ENCODE assay signal across 16 cellular contexts in genomic region chr4:99722006-99722405, GRCh38.
DNase-seq lines count a peak whose midpoint lies in the region; ATAC-seq, FAIRE-seq and TF ChIP-seq lines count a peak whose summit lies in the region.
"Had no signal": no experiment of that assay in that cellular context is flagged by ENCODE, and none has a peak within 500 bp of the region (broad histone marks: within the 10 kb centered on the region; RNA-seq: fewer than 3 reads in every experiment).

No MANE protein-coding gene starts in this region.

- H3K4me2 ChIP-seq in keratinocyte (ENCODE audit: control insufficient read depth, extremely low read depth, insufficient read depth, low read depth, low read length): no peak overlapping the region

- H2AFZ ChIP-seq in keratinocyte (ENCODE audit: control insufficient read depth, low read length): peak overlapping the region; percentile 14

- TF ChIP-seq POLR2A in uterus (IDR thresholded peaks at IDR 0.05) (no peak), Peyer's patch (IDR thresholded peaks at IDR 0.05) (no peak)

- dilution Hi-C loops in keratinocyte (cut with MboI; ENCODE audit: extremely low pct_ligation_motif_present, low sequenced_read_pairs): no loop called here

- H3K27ac Mint-ChIP-seq in activated T-cell treated with anti-CD3 and anti-CD28 coated beads, Interleukin-2, amount 50 U/mL, for 72 hours: no peak overlapping the region
- H3K27ac Mint-ChIP-seq: activated T-cell treated with anti-CD3 and anti-CD28 coated beads, Interleukin-2, amount 50 U/mL, for 24 hours; stimulated activated naive CD8-positive, alpha-beta T cell treated with anti-CD3 and anti-CD28 coated beads, Interleukin-15, amount 100 ng/mL, for 72 hours had no signal

- H3K9me3 ChIP-seq in right atrium auricular region: no peaks in the 10 kb centered on the region
- H3K9me3 ChIP-seq in keratinocyte (ENCODE audit: control insufficient read depth, low read depth, low read length): no peaks in the 10 kb centered on the region
- no peaks in the 10 kb centered on the region for H3K9me3 ChIP-seq in uterus
- no peaks in the 10 kb centered on the region for H3K9me3 ChIP-seq in Peyer's patch
- H3K9me3 ChIP-seq: ovary had no signal

- no peak for DNase-seq in right atrium auricular region (ENCODE audit: low spot score)
- no peak for DNase-seq in Right ventricle myocardium superior
- peak; percentile 47 for DNase-seq in astrocyte of the hippocampus (ENCODE audit: low read depth, low spot score)
- no peak for DNase-seq in keratinocyte (ENCODE audit: low read depth, low spot score)
- DNase-seq in uterus: no peak
- no peak for DNase-seq in Peyer's patch
- no peak for DNase-seq in activated T-cell treated with anti-CD3 and anti-CD28 coated beads, Interleukin-2, amount 50 U/mL, for 72 hours
- DNase-seq in GM20000 (ENCODE audit: low spot score): no peak
- DNase-seq: activated T-cell treated with anti-CD3 and anti-CD28 coated beads, Interleukin-2, amount 50 U/mL, for 24 hours; Karpas-422; kidney; NCI-H1694 treated with DMSO at 0.1 percent for 48 hours; NCI-H446 treated with DMSO at 0.1 percent for 48 hours; ovary; stimulated activated naive CD8-positive, alpha-beta T cell treated with anti-CD3 and anti-CD28 coated beads, Interleukin-15, amount 100 ng/mL, for 72 hours had no signal

- TF ChIP-seq CTCF in right atrium auricular region (IDR thresholded peaks at IDR 0.05): no peak
- TF ChIP-seq CTCF in keratinocyte (optimal IDR thresholded peaks at IDR 0.05 in 1 of 3, IDR thresholded peaks at IDR 0.05 in 1 of 3, conservative IDR thresholded peaks at IDR 0.05 in 1 of 3; ENCODE audit: extremely low read depth in 1 of 3, insufficient read depth in 2 of 3, low read length in 3 of 3): no peak
- no peak for TF ChIP-seq CTCF in uterus (IDR thresholded peaks at IDR 0.05)
- TF ChIP-seq CTCF in Peyer's patch (IDR thresholded peaks at IDR 0.05): no peak
- no peak for TF ChIP-seq CTCF in GM20000 (IDR thresholded peaks at IDR 0.05; ENCODE audit: extremely low read depth, missing control alignments)

- H3K36me3 Mint-ChIP-seq in activated T-cell treated with anti-CD3 and anti-CD28 coated beads, Interleukin-2, amount 50 U/mL, for 72 hours (ENCODE audit: insufficient read depth in 2 of 2): no peaks in the 10 kb centered on the region

- peak; percentile 49 for FAIRE-seq in keratinocyte (lab: Jason Lieb, UNC)
- FAIRE-seq: endometrium, kidney had no signal

- peak overlapping the region; percentile 73 to 82 for H3K27ac ChIP-seq in right atrium auricular region
- H3K27ac ChIP-seq in keratinocyte (ENCODE audit: control insufficient read depth, insufficient read depth, low read length): no peak overlapping the region
- peak overlapping the region; percentile 68 to 84 for H3K27ac ChIP-seq in uterus
- no peak overlapping the region for H3K27ac ChIP-seq in Peyer's patch

- no peaks in the 10 kb centered on the region for H3K4me1 Mint-ChIP-seq in activated T-cell treated with anti-CD3 and anti-CD28 coated beads, Interleukin-2, amount 50 U/mL, for 72 hours (ENCODE audit: low read depth)
- H3K4me1 Mint-ChIP-seq: stimulated activated naive CD8-positive, alpha-beta T cell treated with anti-CD3 and anti-CD28 coated beads, Interleukin-15, amount 100 ng/mL, for 72 hours had no signal

- no peak for ATAC-seq in Right ventricle myocardium superior (ENCODE audit: poor library complexity)
- ATAC-seq in activated T-cell treated with anti-CD3 and anti-CD28 coated beads, Interleukin-2, amount 50 U/mL, for 72 hours (replicated peaks in 1 of 2): no peak
- ATAC-seq: stimulated activated naive CD8-positive, alpha-beta T cell treated with anti-CD3 and anti-CD28 coated beads, Interleukin-15, amount 100 ng/mL, for 72 hours had no signal

- H3K4me1 ChIP-seq in right atrium auricular region (peaks cover 4 to 29% of the 10 kb centered on the region in 2 donors), keratinocyte (ENCODE audit: control insufficient read depth, extremely low read depth, insufficient read depth, low read length) (peaks cover 26% of the 10 kb centered on the region), uterus (peaks cover 0 to 5% of the 10 kb centered on the region in 2 donors), Peyer's patch (peaks cover 0 to 23% (median 3%) of the 10 kb centered on the region in 4 donors)

- no peaks in the 10 kb centered on the region for H3K79me2 ChIP-seq in keratinocyte (ENCODE audit: control insufficient read depth, insufficient read depth, low read length)

- H3K27me3 ChIP-seq in right atrium auricular region (no peaks in the 10 kb centered on the region), keratinocyte (ENCODE audit: control insufficient read depth, extremely low read depth, insufficient read depth, low read length) (no peaks in the 10 kb centered on the region), uterus (no peaks in the 10 kb centered on the region), Peyer's patch (no peaks in the 10 kb centered on the region)
- H3K27me3 ChIP-seq: ovary had no signal

- no peaks in the 10 kb centered on the region for H3K9me1 ChIP-seq in keratinocyte (ENCODE audit: control insufficient read depth, extremely low read depth, insufficient read depth, low read length)

- intact Hi-C loops in Right ventricle myocardium superior (cut with DNase I) (loop anchor here (10.0 kb wide), 1 partner anchor 83 kb away; no protein-coding TSS in a partner anchor), uterus (cut with DNase I; ENCODE audit: low total_unique reads) (no loop called here)

- peaks cover 0 to 2% of the 10 kb centered on the region in 2 donors for H3K9me3 Mint-ChIP-seq in activated T-cell treated with anti-CD3 and anti-CD28 coated beads, Interleukin-2, amount 50 U/mL, for 72 hours
- H3K9me3 Mint-ChIP-seq: activated T-cell treated with anti-CD3 and anti-CD28 coated beads, Interleukin-2, amount 50 U/mL, for 24 hours; stimulated activated naive CD8-positive, alpha-beta T cell treated with anti-CD3 and anti-CD28 coated beads, Interleukin-15, amount 100 ng/mL, for 72 hours had no signal

- H3K27me3 Mint-ChIP-seq in activated T-cell treated with anti-CD3 and anti-CD28 coated beads, Interleukin-2, amount 50 U/mL, for 72 hours (ENCODE audit: low read depth): peaks cover 17% of the 10 kb centered on the region

- no peak overlapping the region for H3K4me3 ChIP-seq in right atrium auricular region
- no peak overlapping the region for H3K4me3 ChIP-seq in keratinocyte (ENCODE audit: control insufficient read depth in 2 of 3, extremely low read depth in 1 of 3, insufficient read depth in 2 of 3, low read depth in 1 of 3, low read length in 3 of 3)
- no peak overlapping the region for H3K4me3 ChIP-seq in uterus
- H3K4me3 ChIP-seq in Peyer's patch: no peak overlapping the region
- H3K4me3 ChIP-seq: ovary had no signal

- H3K9ac ChIP-seq in keratinocyte (ENCODE audit: control insufficient read depth, extremely low read depth, insufficient read depth, low read length): no peak overlapping the region

- H4K20me1 ChIP-seq in keratinocyte (ENCODE audit: control insufficient read depth, extremely low read depth, insufficient read depth, low read length): no peaks in the 10 kb centered on the region

- no peaks in the 10 kb centered on the region for H3K36me3 ChIP-seq in right atrium auricular region
- no peaks in the 10 kb centered on the region for H3K36me3 ChIP-seq in keratinocyte (ENCODE audit: control insufficient read depth in 2 of 2, extremely low read depth in 1 of 2, insufficient read depth in 2 of 2, low read length in 2 of 2)
- no peaks in the 10 kb centered on the region for H3K36me3 ChIP-seq in uterus
- H3K36me3 ChIP-seq in Peyer's patch: no peaks in the 10 kb centered on the region
- H3K36me3 ChIP-seq: ovary had no signal

- H3K4me3 Mint-ChIP-seq in activated T-cell treated with anti-CD3 and anti-CD28 coated beads, Interleukin-2, amount 50 U/mL, for 72 hours: no peak overlapping the region
- H3K4me3 Mint-ChIP-seq: activated T-cell treated with anti-CD3 and anti-CD28 coated beads, Interleukin-2, amount 50 U/mL, for 24 hours; stimulated activated naive CD8-positive, alpha-beta T cell treated with anti-CD3 and anti-CD28 coated beads, Interleukin-15, amount 100 ng/mL, for 72 hours had no signal

Comparison
In these comparisons a context has a peak if more than half of its experiments do, and no peak if none do; other contexts are left out.
1. H3K27ac ChIP-seq: peak in right atrium auricular region (2 of 2) and uterus (2 of 2); none in keratinocyte (single experiment) and Peyer's patch (0 of 4).